8 cellular contexts compared by ENCODE assay signal in the genomic region with DNA sequence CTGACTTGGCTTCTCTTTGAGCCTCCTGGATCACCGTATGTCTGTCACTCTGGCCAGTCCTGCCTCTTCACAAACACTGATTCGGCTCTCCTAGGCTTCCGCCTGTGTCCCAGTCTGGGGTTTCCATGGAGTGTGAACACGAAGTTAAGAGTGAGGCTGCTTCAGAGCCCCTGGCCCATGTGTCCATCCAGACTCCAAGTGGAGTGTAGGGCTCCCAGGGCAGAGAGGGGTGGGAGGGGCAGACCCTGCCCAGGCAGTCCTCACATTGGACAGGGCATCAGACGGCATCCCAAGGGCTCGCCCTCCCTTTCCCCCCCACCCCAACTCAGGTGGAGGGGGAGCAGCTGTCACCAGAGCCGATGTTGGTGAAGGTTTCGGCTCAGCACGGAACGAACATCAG. TPM values are rescaled to one million over a fixed set of nuclear protein-coding genes. Genes with fewer than 3 reads are reported as not detected.
DNase-seq lines count a peak whose midpoint lies in the region; ATAC-seq and TF ChIP-seq lines count a peak whose summit lies in the region.
"Not testable (repeated sequence)": the region's sequence is repeated elsewhere in the genome, so short reads cannot be mapped to it uniquely, and the experiment has no call there.

No MANE protein-coding gene starts in this region.

- TF ChIP-seq CTCF in CD8-positive, alpha-beta T cell (IDR thresholded peaks at IDR 0.05); right atrium auricular region (IDR thresholded peaks at IDR 0.05); natural killer cell (IDR thresholded peaks at IDR 0.05); sigmoid colon (IDR thresholded peaks at IDR 0.05); type B pancreatic cell (conservative IDR thresholded peaks at IDR 0.05): not testable (repeated sequence)

- WGBS in sigmoid colon, 2 donors, result 76 to 87% methylated on average over 10 of the region's 10 CpGs

- H3K4me3 Mint-ChIP-seq in CD8-positive, alpha-beta T cell; activated naive CD8-positive, alpha-beta T cell treated with anti-CD3 and anti-CD28 coated beads, Interleukin-2, amount 50 U/mL, for 24 hours: not testable (repeated sequence)
- peak overlapping the region; percentile 30 for H3K4me3 Mint-ChIP-seq in T-helper 1 cell treated with Interleukin-12 subunit alpha and Interleukin-12 subunit beta and Interleukin-4 antibody, amounts not matched to agents 30 μg/mL and 1 μg/mL, for 36 hours
- H3K4me3 Mint-ChIP-seq in dendritic cell treated with granulocyte-macrophage colony-stimulating factor and Interleukin-4, amounts not matched to agents 40 ng/mL and 50 ng/mL, for 4 days, result peak overlapping the region; percentile 98
- H3K4me3 Mint-ChIP-seq in natural killer cell (peak overlapping the region; percentile 50), type B pancreatic cell (peak overlapping the region; percentile 98)

- not testable (repeated sequence) for H3K4me3 ChIP-seq in CD8-positive, alpha-beta T cell (ENCODE audit: low read depth, low read length); sigmoid colon
- H3K4me3 ChIP-seq in right atrium auricular region, result peak overlapping the region in 1 of 2 donors; percentile 83

- TF ChIP-seq POLR2A in sigmoid colon (IDR thresholded peaks at IDR 0.05), result not testable (repeated sequence)

- not testable (repeated sequence) for H3K9me3 ChIP-seq in CD8-positive, alpha-beta T cell (ENCODE audit: low read length); right atrium auricular region; sigmoid colon

- not testable (repeated sequence) for DNase-seq in CD8-positive, alpha-beta T cell; activated naive CD8-positive, alpha-beta T cell treated with anti-CD3 and anti-CD28 coated beads, Interleukin-2, amount 50 U/mL, for 24 hours; right atrium auricular region (ENCODE audit: low spot score); natural killer cell; type B pancreatic cell (ENCODE audit: extremely low spot score, unreplicated experiment)
- peak; percentile 61 for DNase-seq in sigmoid colon

- peaks cover 27% of the 10 kb centered on the region for H3K4me1 ChIP-seq in CD8-positive, alpha-beta T cell (ENCODE audit: insufficient read depth, low read length)
- H3K4me1 ChIP-seq in right atrium auricular region, result peaks cover 0 to 30% of the 10 kb centered on the region in 2 donors
- H3K4me1 ChIP-seq in sigmoid colon, result peaks cover 0 to 34% (median 34%) of the 10 kb centered on the region in 4 donors

- H3K36me3 ChIP-seq in CD8-positive, alpha-beta T cell (ENCODE audit: insufficient read depth, low read length), result peaks cover 11% of the 10 kb centered on the region
- H3K36me3 ChIP-seq in right atrium auricular region, result peaks cover 45% of the 10 kb centered on the region
- H3K36me3 ChIP-seq in sigmoid colon, result peaks cover 20 to 49% (median 31%) of the 10 kb centered on the region in 4 donors

- CTCF ChIA-PET in CD8-positive, alpha-beta T cell (lab: Charles Lee), result interaction anchor here (1.4 to 1.7 kb wide), 2 partner anchors 8 to 317 kb away, joined by 3 to 4 read pairs; partner anchors contain the start of genes CTDNEP1, ELP5 and SENP3

- POLR2A ChIA-PET in CD8-positive, alpha-beta T cell (lab: Charles Lee), result interaction anchor here (1.8 kb wide), 1 partner anchor 9 kb away, joined by 9 read pairs; the partner anchor contains the start of gene DVL2

- intact Hi-C loops in CD8-positive, alpha-beta T cell (cut with DNase I, micrococcal nuclease), result loop anchor here (2.0 to 5.0 kb wide), 3 partner anchors 39 to 688 kb away; partner anchors contain the start of genes CNTROB (in 1 of the 2) and TRAPPC1 (in 1 of the 2)
- intact Hi-C loops in dendritic cell treated with granulocyte-macrophage colony-stimulating factor and Interleukin-4, amounts not matched to agents 40 ng/mL and 50 ng/mL, for 4 days (cut with micrococcal nuclease), result loop anchor here (5.0 kb wide), 1 partner anchor 38 kb away; the partner anchor contains the start of gene SLC2A4
- intact Hi-C loops in natural killer cell (cut with micrococcal nuclease) (loop anchor here (1.0 to 2.0 kb wide), 2 partner anchors 8 to 63 kb away; partner anchors contain the start of genes EIF5A and ELP5), sigmoid colon (cut with DNase I) (loop anchor here (5.0 kb wide), 3 partner anchors 63 to 598 kb away; partner anchors contain the start of genes EIF5A and TMEM256)

- TF ChIP-seq EP300 in sigmoid colon (IDR thresholded peaks at IDR 0.05), result not testable (repeated sequence)

- not testable (repeated sequence) for H3K9me3 Mint-ChIP-seq in CD8-positive, alpha-beta T cell; T-helper 1 cell treated with Interleukin-12 subunit alpha and Interleukin-12 subunit beta and Interleukin-4 antibody, amounts not matched to agents 30 μg/mL and 1 μg/mL, for 36 hours; activated naive CD8-positive, alpha-beta T cell treated with anti-CD3 and anti-CD28 coated beads, Interleukin-2, amount 50 U/mL, for 24 hours; dendritic cell treated with granulocyte-macrophage colony-stimulating factor and Interleukin-4, amounts not matched to agents 40 ng/mL and 50 ng/mL, for 4 days; natural killer cell; type B pancreatic cell

- not testable (repeated sequence) for ATAC-seq in CD8-positive, alpha-beta T cell; activated naive CD8-positive, alpha-beta T cell treated with anti-CD3 and anti-CD28 coated beads, Interleukin-2, amount 50 U/mL, for 24 hours; natural killer cell

- peaks cover 59% of the 10 kb centered on the region for H3K36me3 Mint-ChIP-seq in CD8-positive, alpha-beta T cell
- H3K36me3 Mint-ChIP-seq in T-helper 1 cell treated with Interleukin-12 subunit alpha and Interleukin-12 subunit beta and Interleukin-4 antibody, amounts not matched to agents 30 μg/mL and 1 μg/mL, for 36 hours (ENCODE audit: low read depth), result peaks cover 45% of the 10 kb centered on the region
- H3K36me3 Mint-ChIP-seq in activated naive CD8-positive, alpha-beta T cell treated with anti-CD3 and anti-CD28 coated beads, Interleukin-2, amount 50 U/mL, for 24 hours (ENCODE audit: low read depth), result peaks cover 38% of the 10 kb centered on the region
- H3K36me3 Mint-ChIP-seq in dendritic cell treated with granulocyte-macrophage colony-stimulating factor and Interleukin-4, amounts not matched to agents 40 ng/mL and 50 ng/mL, for 4 days (ENCODE audit: low read depth), result peaks cover 87% of the 10 kb centered on the region
- not testable (repeated sequence) for H3K36me3 Mint-ChIP-seq in natural killer cell
- peaks cover 28% of the 10 kb centered on the region for H3K36me3 Mint-ChIP-seq in type B pancreatic cell

- H3K27me3 ChIP-seq in CD8-positive, alpha-beta T cell (ENCODE audit: insufficient read depth, low read length); right atrium auricular region; sigmoid colon: not testable (repeated sequence)

- H3K27me3 Mint-ChIP-seq in CD8-positive, alpha-beta T cell (ENCODE audit: low read depth); T-helper 1 cell treated with Interleukin-12 subunit alpha and Interleukin-12 subunit beta and Interleukin-4 antibody, amounts not matched to agents 30 μg/mL and 1 μg/mL, for 36 hours (ENCODE audit: low read depth); activated naive CD8-positive, alpha-beta T cell treated with anti-CD3 and anti-CD28 coated beads, Interleukin-2, amount 50 U/mL, for 24 hours; dendritic cell treated with granulocyte-macrophage colony-stimulating factor and Interleukin-4, amounts not matched to agents 40 ng/mL and 50 ng/mL, for 4 days; natural killer cell (ENCODE audit: low read depth in 2 of 2); type B pancreatic cell: not testable (repeated sequence)

- H3K4me1 Mint-ChIP-seq in CD8-positive, alpha-beta T cell (ENCODE audit: low read depth), result peaks cover 47% of the 10 kb centered on the region
- H3K4me1 Mint-ChIP-seq in T-helper 1 cell treated with Interleukin-12 subunit alpha and Interleukin-12 subunit beta and Interleukin-4 antibody, amounts not matched to agents 30 μg/mL and 1 μg/mL, for 36 hours (ENCODE audit: low read depth), result peaks cover 43% of the 10 kb centered on the region
- H3K4me1 Mint-ChIP-seq in activated naive CD8-positive, alpha-beta T cell treated with anti-CD3 and anti-CD28 coated beads, Interleukin-2, amount 50 U/mL, for 24 hours, result peaks cover 45% of the 10 kb centered on the region
- peaks cover 54% of the 10 kb centered on the region for H3K4me1 Mint-ChIP-seq in dendritic cell treated with granulocyte-macrophage colony-stimulating factor and Interleukin-4, amounts not matched to agents 40 ng/mL and 50 ng/mL, for 4 days (ENCODE audit: low read depth)
- H3K4me1 Mint-ChIP-seq in natural killer cell, result peaks cover 42 to 49% of the 10 kb centered on the region in 2 donors
- H3K4me1 Mint-ChIP-seq in type B pancreatic cell (ENCODE audit: unreplicated experiment), result peaks cover 28% of the 10 kb centered on the region

- peak overlapping the region; percentile 41 for H3K27ac Mint-ChIP-seq in CD8-positive, alpha-beta T cell
- H3K27ac Mint-ChIP-seq in T-helper 1 cell treated with Interleukin-12 subunit alpha and Interleukin-12 subunit beta and Interleukin-4 antibody, amounts not matched to agents 30 μg/mL and 1 μg/mL, for 36 hours, result peak overlapping the region; percentile 86
- H3K27ac Mint-ChIP-seq in activated naive CD8-positive, alpha-beta T cell treated with anti-CD3 and anti-CD28 coated beads, Interleukin-2, amount 50 U/mL, for 24 hours, result peak overlapping the region; percentile 53
- H3K27ac Mint-ChIP-seq in dendritic cell treated with granulocyte-macrophage colony-stimulating factor and Interleukin-4, amounts not matched to agents 40 ng/mL and 50 ng/mL, for 4 days, result peak overlapping the region; percentile 98
- H3K27ac Mint-ChIP-seq in natural killer cell (peak overlapping the region; percentile 97 to 99), type B pancreatic cell (peak overlapping the region; percentile 97)

- not testable (repeated sequence) for H3K27ac ChIP-seq in CD8-positive, alpha-beta T cell (ENCODE audit: low read depth, low read length)
- H3K27ac ChIP-seq in right atrium auricular region, result peak overlapping the region; percentile 96 to 99
- H3K27ac ChIP-seq in sigmoid colon, result peak overlapping the region; percentile 96 to 99 (median 98)

RNA-seq across cellular contexts. Expression of gene GABARAP, which starts 1.6 kb away (rescaled TPM):
- 100 to 1,000 TPM; 165 to 173 TPM for total RNA-seq in CD8-positive, alpha-beta T cell
- total RNA-seq in right atrium auricular region (100 to 1,000 TPM; 226 to 469 TPM), natural killer cell (100 to 1,000 TPM; 256 to 277 (median 276) TPM), sigmoid colon (100 to 1,000 TPM; 147 to 645 (median 552) TPM), type B pancreatic cell (ENCODE audit: low replicate concordance) (478 and 570 TPM in 2 replicates)
- polyA plus RNA-seq in sigmoid colon, result 1,000 to 10,000 TPM in 2 of 3 donors, 100 to 1,000 TPM in 1; 572 to 1,215 (median 1,036) TPM

RNA-seq across cellular contexts. Expression of gene PHF23, which starts 4.6 kb away (rescaled TPM):
- 1 to 10 TPM; 2.8 to 3.1 TPM for total RNA-seq in CD8-positive, alpha-beta T cell
- 10 to 100 TPM in 1 of 2 donors, 1 to 10 TPM in 1; 10.0 to 22.4 TPM for total RNA-seq in right atrium auricular region
- 10 to 100 TPM; 19.3 to 32.3 (median 20.8) TPM for total RNA-seq in natural killer cell
- 10 to 100 TPM; 23.1 to 45.4 (median 35.4) TPM for total RNA-seq in sigmoid colon
- 10 to 100 TPM; 40.7 to 45.6 (median 45.1) TPM for polyA plus RNA-seq in sigmoid colon
- total RNA-seq in type B pancreatic cell (ENCODE audit: low replicate concordance), result 42.8 and 61.1 TPM in 2 replicates

RNA-seq across cellular contexts. Expression of gene CTDNEP1, which starts 7.7 kb away (rescaled TPM):
- total RNA-seq in CD8-positive, alpha-beta T cell, result 10 to 100 TPM; 77.8 to 95.6 TPM
- total RNA-seq in right atrium auricular region, result 10 to 100 TPM; 55.0 to 77.2 TPM
- total RNA-seq in natural killer cell, result 100 to 1,000 TPM; 127 to 139 (median 131) TPM
- total RNA-seq in sigmoid colon, result 10 to 100 TPM; 43.9 to 76.4 (median 53.0) TPM
- polyA plus RNA-seq in sigmoid colon, result 100 to 1,000 TPM in 1 of 3 donors, 10 to 100 TPM in 2; 80.2 to 110 (median 82.9) TPM
- 138 and 154 TPM in 2 replicates for total RNA-seq in type B pancreatic cell (ENCODE audit: low replicate concordance)

RNA-seq across cellular contexts. Expression of gene ELP5, which starts 8.2 kb away (rescaled TPM):
- total RNA-seq in CD8-positive, alpha-beta T cell, result 10 to 100 TPM; 38.9 to 39.0 TPM
- total RNA-seq in right atrium auricular region, result 10 to 100 TPM; 28.1 to 70.7 TPM
- total RNA-seq in natural killer cell, result 10 to 100 TPM; 30.1 to 38.5 (median 30.3) TPM
- total RNA-seq in sigmoid colon, result 10 to 100 TPM; 28.4 to 40.0 (median 34.2) TPM
- 10 to 100 TPM; 32.4 to 70.9 (median 42.9) TPM for polyA plus RNA-seq in sigmoid colon
- 43.1 and 55.7 TPM in 2 replicates for total RNA-seq in type B pancreatic cell (ENCODE audit: low replicate concordance)

RNA-seq across cellular contexts. Expression of gene DVL2, which starts 9.5 kb away (rescaled TPM):
- 10 to 100 TPM; 46.9 to 49.3 TPM for total RNA-seq in CD8-positive, alpha-beta T cell
- 10 to 100 TPM; 18.1 to 19.9 TPM for total RNA-seq in right atrium auricular region
- total RNA-seq in natural killer cell, result 10 to 100 TPM; 46.5 to 66.6 (median 61.5) TPM
- total RNA-seq in sigmoid colon, result 10 to 100 TPM; 36.4 to 56.2 (median 41.8) TPM
- polyA plus RNA-seq in sigmoid colon, result 10 to 100 TPM; 12.0 to 30.7 (median 13.2) TPM
- total RNA-seq in type B pancreatic cell (ENCODE audit: low replicate concordance), result 62.8 and 93.9 TPM in 2 replicates

Comparison
In these comparisons a context has a peak if more than half of its experiments do, and no peak if none do; other contexts are left out.
1. H3K27ac Mint-ChIP-seq: peak in every context shown above with its lines; median percentile 98 in dendritic cell treated with granulocyte-macrophage colony-stimulating factor and Interleukin-4, amounts not matched to agents 40 ng/mL and 50 ng/mL, for 4 days; 98 in natural killer cell; 97 in type B pancreatic cell; 86 in T-helper 1 cell treated with Interleukin-12 subunit alpha and Interleukin-12 subunit beta and Interleukin-4 antibody, amounts not matched to agents 30 μg/mL and 1 μg/mL, for 36 hours; 53 in activated naive CD8-positive, alpha-beta T cell treated with anti-CD3 and anti-CD28 coated beads, Interleukin-2, amount 50 U/mL, for 24 hours; 41 in CD8-positive, alpha-beta T cell.